ENCODE assay signal across 11 cellular contexts in the genomic region with DNA sequence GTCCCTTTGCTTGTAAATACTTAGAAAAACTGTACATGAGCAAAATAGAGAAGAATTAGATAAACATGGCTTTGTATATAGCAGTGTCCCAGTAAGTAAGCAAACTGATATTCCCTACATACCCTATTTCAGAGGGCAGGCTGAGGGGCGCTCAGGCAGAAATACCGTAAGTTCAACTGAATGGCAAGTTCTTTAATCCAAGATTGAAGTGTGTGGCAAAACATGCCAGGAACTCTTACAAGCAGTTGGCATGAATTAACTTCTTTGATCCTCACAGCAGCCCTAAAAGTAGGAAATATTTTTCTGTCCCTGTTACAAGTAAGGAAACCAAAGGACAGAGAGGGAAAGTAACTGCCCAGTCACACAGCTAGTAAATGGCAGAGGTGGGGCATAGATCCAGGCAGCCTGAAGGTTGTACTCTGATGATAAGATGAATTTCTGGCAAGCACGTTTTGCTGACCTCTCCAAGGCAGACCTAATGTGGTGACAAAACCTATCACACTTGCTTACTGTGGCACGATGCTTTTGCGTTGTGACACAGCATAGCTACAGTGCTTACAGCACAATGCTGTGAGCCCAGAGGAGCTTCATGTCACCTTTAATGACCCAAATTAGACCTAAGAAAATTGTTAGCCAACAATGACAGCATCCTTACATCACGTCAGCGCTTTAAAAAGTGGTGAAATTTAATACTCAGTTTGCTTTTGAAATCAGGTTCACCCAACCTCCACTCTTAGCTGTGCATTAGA. TPM values are rescaled to one million over a fixed set of nuclear protein-coding genes. Genes with fewer than 3 reads are reported as not detected.
A peak's percentile ranks its signal among the peaks of the same experiment; 100 is the strongest.
DNase-seq lines count a peak whose midpoint lies in the region; ATAC-seq, FAIRE-seq and TF ChIP-seq lines count a peak whose summit lies in the region.
"Had no signal": no experiment of that assay in that cellular context is flagged by ENCODE, and none has a peak within 500 bp of the region (broad histone marks: within the 10 kb centered on the region; RNA-seq: fewer than 3 reads in every experiment).

No MANE protein-coding gene starts in this region.

- H3K4me2 ChIP-seq in HCT116 (ENCODE audit: low read length), result peak overlapping the region; percentile 63; the same call in 1 of the 2 replicates

- H3K36me3 ChIP-seq in HCT116 (ENCODE audit: control insufficient read depth in 1 of 2, insufficient read depth in 2 of 2, low read length in 2 of 2) (no peaks in the 10 kb centered on the region), small intestine (ENCODE audit: control insufficient read depth in 2 of 2, insufficient read depth in 2 of 2, low read length in 2 of 2) (no peaks in the 10 kb centered on the region), BE2C (no peaks in the 10 kb centered on the region)

- H3K9me3 ChIP-seq in HCT116 (ENCODE audit: control insufficient read depth in 1 of 2, insufficient read depth in 1 of 2, low read depth in 1 of 2, low read length in 2 of 2) (no peaks in the 10 kb centered on the region), small intestine (ENCODE audit: control insufficient read depth, low read depth) (no peaks in the 10 kb centered on the region), BE2C (no peaks in the 10 kb centered on the region)

- H3K9ac ChIP-seq in HCT116 (ENCODE audit: low read length), result no peak overlapping the region

- H3K9me2 ChIP-seq in HCT116 (ENCODE audit: insufficient read depth), result no peaks in the 10 kb centered on the region

- H3K27me3 ChIP-seq in HCT116 (ENCODE audit: insufficient read depth, low read length), result no peaks in the 10 kb centered on the region
- H3K27me3 ChIP-seq in small intestine (ENCODE audit: control insufficient read depth in 2 of 2, insufficient read depth in 2 of 2, low read length in 2 of 2), result no peaks in the 10 kb centered on the region
- H3K27me3 ChIP-seq in BE2C, result peaks cover 5% of the 10 kb centered on the region; the same call in 1 of the 2 replicates

- CTCF ChIA-PET in HCT116 (lab: Charles Lee) (interaction anchor here (0.5 to 2.0 kb wide), 4 partner anchors 8 to 57 kb away, joined by 3 to 6 read pairs (median 4); no protein-coding TSS in a partner anchor), T-cell (lab: Charles Lee) (interaction anchor here in 1 of 2 donors (3.0 to 3.9 kb wide), 3 partner anchors 9 to 57 kb away, joined by 12 to 29 read pairs (median 15); no protein-coding TSS in a partner anchor)

- no peaks in the 10 kb centered on the region for H3K36me3 Mint-ChIP-seq in T-cell

- H3K4me3 Mint-ChIP-seq in T-cell, result no peak overlapping the region

- H3K27ac Mint-ChIP-seq in T-cell, result peak overlapping the region; percentile 89 to 94

- FAIRE-seq in small intestine (lab: Jason Lieb, UNC), result no peak

- H3K27ac ChIP-seq in HCT116 (ENCODE audit: low read depth, low read length) (no peak overlapping the region), small intestine (ENCODE audit: low read depth in 1 of 2, low read length in 1 of 2) (peak overlapping the region; percentile 22 to 34)

- no peak for TF ChIP-seq POLR2A in HCT116 (IDR thresholded peaks at IDR 0.05; ENCODE audit: borderline replicate concordance, extremely low read depth, insufficient read depth, insufficient read length)

- peaks cover 29 to 55% (median 36%) of the 10 kb centered on the region in 3 donors for H3K4me1 Mint-ChIP-seq in T-cell

- no peak for TF ChIP-seq CTCF in HCT116 (IDR thresholded peaks at IDR 0.05 in 2 of 3, conservative IDR thresholded peaks at IDR 0.05 in 1 of 3; ENCODE audit: borderline replicate concordance in 1 of 3, insufficient read depth in 1 of 3, low read depth in 2 of 3, low read length in 2 of 3)
- TF ChIP-seq CTCF in BE2C (IDR thresholded peaks at IDR 0.05; ENCODE audit: low read depth, low read length), result no peak

- no peak for TF ChIP-seq RAD21 in HCT116 (IDR thresholded peaks at IDR 0.05; ENCODE audit: low read depth)

- no peaks in the 10 kb centered on the region for H3K79me2 ChIP-seq in HCT116 (ENCODE audit: insufficient read depth, low read length)

- POLR2A ChIA-PET in HCT116 (lab: Charles Lee), result no interaction called here
- POLR2A ChIA-PET in T-cell (lab: Charles Lee), result interaction anchor here in 1 of 2 donors (0.5 to 1.2 kb wide), 3 partner anchors 24 to 93 kb away, joined by 4 to 6 read pairs (median 4); a partner anchor contains a TSS

- 41 to 52% (median 43%) methylated on average over 7 of the region's 7 CpGs for WGBS in small intestine, 3 donors

- BruUV-seq in HCT116 (replicated peaks; lab: Mats Ljungman, UMichigan), result no TSS peak

- no peaks in the 10 kb centered on the region for H3K9me3 Mint-ChIP-seq in T-cell

- RAD21 ChIA-PET in HCT116 (lab: Charles Lee; ENCODE audit: low non-redundant PET in 1 of 2, low total read pairs in 2 of 2, uncharacterized antibody in 2 of 2, unreplicated experiment in 2 of 2), result no interaction called here

- DNase-seq in HCT116 (ENCODE audit: low read depth, low spot score), result no peak
- DNase-seq in T-cell, result peak in 2 of 34 experiments; percentile 4 to 5
- DNase-seq in left cardiac atrium, result peak; percentile 45
- DNase-seq in small intestine, result peak; percentile 51
- no peak for DNase-seq in effector CD4-positive, alpha-beta T cell
- no peak for DNase-seq in BE2C
- DNase-seq: dermis blood vessel endothelial cell, NCI-H82 had no signal

- H3K27me3 Mint-ChIP-seq in T-cell, result no peaks in the 10 kb centered on the region

- H2AFZ ChIP-seq in HCT116 (ENCODE audit: low read depth, low read length, poor library complexity, severe bottlenecking), result no peak overlapping the region

- peaks cover 29 to 59% of the 10 kb centered on the region in 2 experiments for H3K4me1 ChIP-seq in HCT116 (ENCODE audit: control insufficient read depth in 1 of 2, insufficient read depth in 2 of 2, low read length in 2 of 2)
- H3K4me1 ChIP-seq in small intestine (ENCODE audit: control insufficient read depth in 2 of 2, insufficient read depth in 1 of 2, low read depth in 1 of 2, low read length in 1 of 2), result peaks cover 2 to 14% of the 10 kb centered on the region in 2 donors
- H3K4me1 ChIP-seq in BE2C, result peaks cover 21% of the 10 kb centered on the region; the same call in 1 of the 2 replicates

- H4K20me1 ChIP-seq in HCT116 (ENCODE audit: insufficient read depth), result no peaks in the 10 kb centered on the region

- intact Hi-C loops in HCT116 (cut with micrococcal nuclease) (loop anchor here (2.0 kb wide), 1 partner anchor 49 kb away; a partner anchor contains a TSS), left cardiac atrium (cut with DNase I) (loop anchor here in 1 of 2 donors (2.0 kb wide), 1 partner anchor 49 kb away; a partner anchor contains a TSS)

- no peak for ATAC-seq in HCT116
- no peak for ATAC-seq in T-cell (replicated peaks in 1 of 4)
- peak; percentile 12 to 17 for ATAC-seq in left cardiac atrium
- ATAC-seq in HG03045 (IDR thresholded peaks at IDR 0.05; ENCODE audit: unreplicated experiment), result no peak
- no peak for ATAC-seq in GM21723 (IDR thresholded peaks at IDR 0.05; ENCODE audit: unreplicated experiment)
- ATAC-seq: left lobe of liver had no signal

- no peak overlapping the region for H3K4me3 ChIP-seq in HCT116 (replicated peaks in 1 of 2; ENCODE audit: low read depth in 1 of 2, low read length in 2 of 2)
- H3K4me3 ChIP-seq in small intestine (ENCODE audit: low read depth in 1 of 2, low read length in 2 of 2), result no peak overlapping the region
- H3K4me3 ChIP-seq in BE2C (ENCODE audit: low read depth, low read length), result no peak overlapping the region

TF ChIP-seq in HCT116, 20 proteins besides CTCF, POLR2A, EP300 and RAD21 (continues in another document):
- TF ChIP-seq JUND (IDR thresholded peaks at IDR 0.05) (no peak), FOSL1 (IDR thresholded peaks at IDR 0.05; ENCODE audit: low read depth) (no peak), CBX3 (IDR thresholded peaks at IDR 0.05; ENCODE audit: low read depth) (no peak), SRF (IDR thresholded peaks at IDR 0.05; ENCODE audit: low read depth) (no peak), EZH2 (IDR thresholded peaks at IDR 0.05) (no peak), SP1 (IDR thresholded peaks at IDR 0.05; ENCODE audit: low read depth) (no peak)
- TF ChIP-seq, protein P1, sequence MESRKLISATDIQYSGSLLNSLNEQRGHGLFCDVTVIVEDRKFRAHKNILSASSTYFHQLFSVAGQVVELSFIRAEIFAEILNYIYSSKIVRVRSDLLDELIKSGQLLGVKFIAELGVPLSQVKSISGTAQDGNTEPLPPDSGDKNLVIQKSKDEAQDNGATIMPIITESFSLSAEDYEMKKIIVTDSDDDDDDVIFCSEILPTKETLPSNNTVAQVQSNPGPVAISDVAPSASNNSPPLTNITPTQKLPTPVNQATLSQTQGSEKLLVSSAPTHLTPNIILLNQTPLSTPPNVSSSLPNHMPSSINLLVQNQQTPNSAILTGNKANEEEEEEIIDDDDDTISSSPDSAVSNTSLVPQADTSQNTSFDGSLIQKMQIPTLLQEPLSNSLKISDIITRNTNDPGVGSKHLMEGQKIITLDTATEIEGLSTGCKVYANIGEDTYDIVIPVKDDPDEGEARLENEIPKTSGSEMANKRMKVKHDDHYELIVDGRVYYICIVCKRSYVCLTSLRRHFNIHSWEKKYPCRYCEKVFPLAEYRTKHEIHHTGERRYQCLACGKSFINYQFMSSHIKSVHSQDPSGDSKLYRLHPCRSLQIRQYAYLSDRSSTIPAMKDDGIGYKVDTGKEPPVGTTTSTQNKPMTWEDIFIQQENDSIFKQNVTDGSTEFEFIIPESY (IDR thresholded peaks at IDR 0.05; ENCODE audit: extremely low read depth, insufficient replicate concordance, low read length), result no peak
- TF ChIP-seq, protein P2, sequence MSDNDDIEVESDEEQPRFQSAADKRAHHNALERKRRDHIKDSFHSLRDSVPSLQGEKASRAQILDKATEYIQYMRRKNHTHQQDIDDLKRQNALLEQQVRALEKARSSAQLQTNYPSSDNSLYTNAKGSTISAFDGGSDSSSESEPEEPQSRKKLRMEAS (IDR thresholded peaks at IDR 0.05), result no peak

RNA-seq across cellular contexts. Expression of a gene that starts 35.0 kb away (rescaled TPM):
- total RNA-seq in HCT116 (2021; ENCODE audit: unreplicated experiment), result 17.0 TPM
- 7.9 and 12.6 TPM in 2 replicates for polyA plus RNA-seq in HCT116 (2012)
- total RNA-seq in T-cell, result 100 to 1,000 TPM in 2 of 5 donors, 10 to 100 TPM in 3; 48.2 to 119 (median 97.6) TPM
- 10 to 100 TPM; 14.7 to 17.6 TPM for total RNA-seq in left cardiac atrium
- 10 to 100 TPM in 1 of 3 donors, 1 to 10 TPM in 2; 5.7 to 10.4 (median 8.3) TPM for polyA plus RNA-seq in small intestine
- polyA plus RNA-seq in BE2C (2012; ENCODE audit: insufficient read depth, insufficient read length, low read depth), result 8.2 TPM

RNA-seq across cellular contexts. Expression of a gene that starts 49.4 kb away (rescaled TPM):
- total RNA-seq in HCT116 (2021; ENCODE audit: unreplicated experiment) (340 TPM), T-cell (100 to 1,000 TPM; 157 to 277 (median 264) TPM), left cardiac atrium (100 to 1,000 TPM; 313 to 335 TPM)
- 152 and 230 TPM in 2 replicates for polyA plus RNA-seq in HCT116 (2012)
- 1,000 to 10,000 TPM in 2 of 3 donors, 100 to 1,000 TPM in 1; 547 to 1,355 (median 1,268) TPM for polyA plus RNA-seq in small intestine
- polyA plus RNA-seq in BE2C (2012; ENCODE audit: insufficient read depth, insufficient read length, low read depth), result not detected

Comparison
In these comparisons a context has a peak if more than half of its experiments do, and no peak if none do; other contexts are left out.
1. ATAC-seq: peak in left cardiac atrium (2 of 2); none in HCT116 (single experiment), T-cell (0 of 4), HG03045 (single experiment) and GM21723 (single experiment).
2. DNase-seq: peak in left cardiac atrium (single experiment) and small intestine (single experiment); none in HCT116 (single experiment), effector CD4-positive, alpha-beta T cell (single experiment) and BE2C (single experiment).